ENCODE assay signal across 23 cellular contexts in genomic region chr1:164579346-164579745, GRCh38. TPM values are rescaled to one million over a fixed set of nuclear protein-coding genes. Genes with fewer than 3 reads are reported as not detected.
DNase-seq lines count a peak whose midpoint lies in the region; ATAC-seq, FAIRE-seq and TF ChIP-seq lines count a peak whose summit lies in the region.
"Had no signal": no experiment of that assay in that cellular context is flagged by ENCODE, and none has a peak within 500 bp of the region (broad histone marks: within the 10 kb centered on the region; RNA-seq: fewer than 3 reads in every experiment).

No MANE protein-coding gene starts in this region.

- no peak for FAIRE-seq in bronchial epithelial cell (lab: Jason Lieb, UNC)
- FAIRE-seq: GM19239 had no signal

- H3K9me3 ChIP-seq in HUES64 (ENCODE audit: insufficient read depth, low read depth, low read length) (no peaks in the 10 kb centered on the region), subcutaneous abdominal adipose tissue (ENCODE audit: control insufficient read depth in 5 of 5, low read length in 5 of 5) (no peaks in the 10 kb centered on the region)
- H3K9me3 ChIP-seq: right atrium auricular region had no signal

- 83% methylated on average over 3 of the region's 3 CpGs for WGBS in HUES64

- H3K4me3 Mint-ChIP-seq in endothelial cell (ENCODE audit: unreplicated experiment), result no peak overlapping the region
- H3K4me3 Mint-ChIP-seq: activated CD4-positive, alpha-beta memory T cell treated with anti-CD3 and anti-CD28 coated beads, Interleukin-2, amount 10 ng/mL, durations not matched to agents 7 days and 5 days; activated naive CD4-positive, alpha-beta T cell treated with anti-CD3 and anti-CD28 coated beads, Interleukin-2, amount 10 ng/mL, durations not matched to agents 7 days and 5 days; activated T-cell treated with anti-CD3 and anti-CD28 coated beads, Interleukin-2, amount 50 U/mL, for 24 hours; T-cell had no signal

- no peak overlapping the region for H3K4me3 ChIP-seq in HUES64 (ENCODE audit: low read length)
- H3K4me3 ChIP-seq in bronchial epithelial cell (ENCODE audit: low read depth, low read length), result no peak overlapping the region
- H3K4me3 ChIP-seq in subcutaneous abdominal adipose tissue (ENCODE audit: low read depth in 1 of 5, low read length in 5 of 5), result no peak overlapping the region
- H3K4me3 ChIP-seq: lung, right atrium auricular region had no signal

- no peak for ATAC-seq in GM18511 (IDR thresholded peaks at IDR 0.05; ENCODE audit: unreplicated experiment)
- ATAC-seq: T-cell had no signal

- peaks cover 29% of the 10 kb centered on the region for H3K4me1 Mint-ChIP-seq in endothelial cell (ENCODE audit: unreplicated experiment)
- H3K4me1 Mint-ChIP-seq: activated CD4-positive, alpha-beta memory T cell treated with anti-CD3 and anti-CD28 coated beads, Interleukin-2, amount 10 ng/mL, durations not matched to agents 7 days and 5 days; activated naive CD4-positive, alpha-beta T cell treated with anti-CD3 and anti-CD28 coated beads, Interleukin-2, amount 10 ng/mL, durations not matched to agents 7 days and 5 days; T-cell had no signal

- H3K9me3 Mint-ChIP-seq in endothelial cell (ENCODE audit: unreplicated experiment), result no peaks in the 10 kb centered on the region
- H3K9me3 Mint-ChIP-seq: activated CD4-positive, alpha-beta memory T cell treated with anti-CD3 and anti-CD28 coated beads, Interleukin-2, amount 10 ng/mL, durations not matched to agents 7 days and 5 days; activated naive CD4-positive, alpha-beta T cell treated with anti-CD3 and anti-CD28 coated beads, Interleukin-2, amount 10 ng/mL, durations not matched to agents 7 days and 5 days; activated T-cell treated with anti-CD3 and anti-CD28 coated beads, Interleukin-2, amount 50 U/mL, for 24 hours had no signal

- H3K27ac ChIP-seq in HUES64 (ENCODE audit: low read depth, low read length) (0 out of 2 replicates have a peak overlapping the region, but pooled peaks have one; percentile 47), subcutaneous abdominal adipose tissue (ENCODE audit: low read depth, low read length) (peak overlapping the region; percentile 9)
- H3K27ac ChIP-seq: WERI-Rb-1 had no signal

- H3K36me3 ChIP-seq in HUES64 (ENCODE audit: insufficient read depth, low read length) (no peaks in the 10 kb centered on the region; the same call in 1 of the 2 replicates), bronchial epithelial cell (ENCODE audit: control insufficient read depth, insufficient read depth, low read length) (no peaks in the 10 kb centered on the region), subcutaneous abdominal adipose tissue (ENCODE audit: control insufficient read depth in 5 of 5, insufficient read depth in 5 of 5, low read length in 5 of 5) (no peaks in the 10 kb centered on the region)
- H3K36me3 ChIP-seq: right atrium auricular region, WERI-Rb-1 had no signal

- no peak overlapping the region for H3K27ac Mint-ChIP-seq in endothelial cell (ENCODE audit: unreplicated experiment)
- H3K27ac Mint-ChIP-seq: activated CD4-positive, alpha-beta memory T cell treated with anti-CD3 and anti-CD28 coated beads, Interleukin-2, amount 10 ng/mL, durations not matched to agents 7 days and 5 days; activated naive CD4-positive, alpha-beta T cell treated with anti-CD3 and anti-CD28 coated beads, Interleukin-2, amount 10 ng/mL, durations not matched to agents 7 days and 5 days; activated T-cell treated with anti-CD3 and anti-CD28 coated beads, Interleukin-2, amount 50 U/mL, for 24 hours; T-cell had no signal

- no peak for TF ChIP-seq CTCF in bronchial epithelial cell (IDR thresholded peaks at IDR 0.05; ENCODE audit: insufficient read depth, low read length, severe bottlenecking)
- TF ChIP-seq CTCF in endothelial cell (IDR thresholded peaks at IDR 0.05; ENCODE audit: unreplicated experiment), result no peak

- H3K36me3 Mint-ChIP-seq in endothelial cell (ENCODE audit: low read depth, unreplicated experiment), result peaks cover 4% of the 10 kb centered on the region
- H3K36me3 Mint-ChIP-seq: activated naive CD4-positive, alpha-beta T cell treated with anti-CD3 and anti-CD28 coated beads, Interleukin-2, amount 10 ng/mL, durations not matched to agents 7 days and 5 days; T-cell had no signal

- peak; percentile 46 for DNase-seq in bronchial epithelial cell (ENCODE audit: low read depth)
- DNase-seq in islet precursor cell, result peak; percentile 80
- no peak for DNase-seq in mucosa of gallbladder (ENCODE audit: low spot score)
- no peak for DNase-seq in middle frontal gyrus (ENCODE audit: extremely low spot score, low spot score)
- DNase-seq in endothelial cell (ENCODE audit: low spot score), result no peak
- DNase-seq: activated CD4-positive, alpha-beta memory T cell treated with anti-CD3 and anti-CD28 coated beads, Interleukin-2, amount 10 ng/mL, durations not matched to agents 7 days and 5 days; activated naive CD4-positive, alpha-beta T cell treated with anti-CD3 and anti-CD28 coated beads, Interleukin-2, amount 10 ng/mL, durations not matched to agents 7 days and 5 days; activated T-cell treated with anti-CD3 and anti-CD28 coated beads, Interleukin-2, amount 50 U/mL, for 24 hours; aorta; Karpas-422; NCI-H1105 treated with DMSO at 0.1 percent for 48 hours; NCI-H2107; NCI-H510A treated with DMSO at 0.1 percent for 48 hours; SHP77 treated with DMSO at 0.1 percent for 48 hours; stimulated activated naive CD4-positive, alpha-beta T cell; T-cell; WERI-Rb-1 had no signal

- H3K4me1 ChIP-seq in HUES64 (ENCODE audit: insufficient read depth, low read length), result peaks cover 76% of the 10 kb centered on the region
- peaks cover 0 to 26% (median 14%) of the 10 kb centered on the region in 5 donors for H3K4me1 ChIP-seq in subcutaneous abdominal adipose tissue (ENCODE audit: control insufficient read depth in 5 of 5, insufficient read depth in 5 of 5, low read length in 5 of 5)

- no peak overlapping the region for H3K9ac ChIP-seq in HUES64 (ENCODE audit: low read depth, low read length)
- no peak overlapping the region for H3K9ac ChIP-seq in subcutaneous abdominal adipose tissue (ENCODE audit: low read length in 5 of 5)

- H3K27me3 ChIP-seq in HUES64 (ENCODE audit: insufficient read depth, low read length) (no peaks in the 10 kb centered on the region), bronchial epithelial cell (ENCODE audit: control insufficient read depth, insufficient read depth, low read length) (no peaks in the 10 kb centered on the region), subcutaneous abdominal adipose tissue (ENCODE audit: control insufficient read depth in 5 of 5, insufficient read depth in 4 of 5, low read length in 5 of 5) (no peaks in the 10 kb centered on the region)
- H3K27me3 ChIP-seq: right atrium auricular region had no signal

- H3K27me3 Mint-ChIP-seq in endothelial cell (ENCODE audit: unreplicated experiment), result peaks cover 4% of the 10 kb centered on the region
- H3K27me3 Mint-ChIP-seq: activated CD4-positive, alpha-beta memory T cell treated with anti-CD3 and anti-CD28 coated beads, Interleukin-2, amount 10 ng/mL, durations not matched to agents 7 days and 5 days; activated naive CD4-positive, alpha-beta T cell treated with anti-CD3 and anti-CD28 coated beads, Interleukin-2, amount 10 ng/mL, durations not matched to agents 7 days and 5 days; activated T-cell treated with anti-CD3 and anti-CD28 coated beads, Interleukin-2, amount 50 U/mL, for 24 hours had no signal

RNA-seq across cellular contexts. Expression of gene PBX1, which starts 20.4 kb away (rescaled TPM):
- polyA plus RNA-seq in HUES64 (2013, experiment 1 of 2), result 71.8 TPM
- 70.9 TPM for polyA plus RNA-seq in HUES64 (2013, experiment 2 of 2)
- 2.9 and 3.2 TPM in 2 replicates for total RNA-seq in bronchial epithelial cell
- total RNA-seq in mucosa of gallbladder, result 175 TPM
- 44.2 TPM for total RNA-seq in endothelial cell (ENCODE audit: unreplicated experiment)

Comparison
In these comparisons a context has a peak if more than half of its experiments do, and no peak if none do; other contexts are left out.
1. DNase-seq: peak in bronchial epithelial cell (single experiment) and islet precursor cell (single experiment); none in mucosa of gallbladder (single experiment), middle frontal gyrus (single experiment) and endothelial cell (single experiment).
2. RNA of gene PBX1, which starts 20.4 kb away (total RNA-seq): 175 TPM in mucosa of gallbladder (single experiment) and 44.2 TPM in endothelial cell (single experiment); 2.9 to 3.2 TPM in bronchial epithelial cell; every median in the first group is over 10 times any median in the second.